ENCODE assay signal across 1 cellular context in the genomic region with DNA sequence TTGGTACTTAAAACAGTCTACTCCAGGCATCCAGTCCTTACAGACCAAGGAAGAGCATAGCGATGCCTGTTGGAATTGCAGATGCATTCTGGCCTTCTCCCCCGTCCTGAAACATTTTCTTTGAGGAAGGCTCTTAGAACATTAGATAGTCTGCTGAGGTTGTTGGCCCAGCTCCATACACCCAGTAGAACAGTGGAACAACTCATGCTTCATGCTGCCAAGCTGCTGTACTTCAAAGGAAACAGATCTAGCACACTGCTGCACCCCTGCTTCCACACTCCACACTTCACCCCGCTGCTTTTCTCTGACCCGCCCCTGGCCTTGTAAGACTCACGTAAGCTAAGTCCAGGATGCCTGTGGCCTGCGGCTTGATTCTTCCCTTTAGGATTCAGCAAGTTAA.
TF ChIP-seq lines count a peak whose summit lies in the region.

No MANE protein-coding gene starts in this region.

TF ChIP-seq in HepG2, 621 proteins besides CTCF, POLR2A, EP300 and RAD21 (continued from another document):
- TF ChIP-seq, protein P1, sequence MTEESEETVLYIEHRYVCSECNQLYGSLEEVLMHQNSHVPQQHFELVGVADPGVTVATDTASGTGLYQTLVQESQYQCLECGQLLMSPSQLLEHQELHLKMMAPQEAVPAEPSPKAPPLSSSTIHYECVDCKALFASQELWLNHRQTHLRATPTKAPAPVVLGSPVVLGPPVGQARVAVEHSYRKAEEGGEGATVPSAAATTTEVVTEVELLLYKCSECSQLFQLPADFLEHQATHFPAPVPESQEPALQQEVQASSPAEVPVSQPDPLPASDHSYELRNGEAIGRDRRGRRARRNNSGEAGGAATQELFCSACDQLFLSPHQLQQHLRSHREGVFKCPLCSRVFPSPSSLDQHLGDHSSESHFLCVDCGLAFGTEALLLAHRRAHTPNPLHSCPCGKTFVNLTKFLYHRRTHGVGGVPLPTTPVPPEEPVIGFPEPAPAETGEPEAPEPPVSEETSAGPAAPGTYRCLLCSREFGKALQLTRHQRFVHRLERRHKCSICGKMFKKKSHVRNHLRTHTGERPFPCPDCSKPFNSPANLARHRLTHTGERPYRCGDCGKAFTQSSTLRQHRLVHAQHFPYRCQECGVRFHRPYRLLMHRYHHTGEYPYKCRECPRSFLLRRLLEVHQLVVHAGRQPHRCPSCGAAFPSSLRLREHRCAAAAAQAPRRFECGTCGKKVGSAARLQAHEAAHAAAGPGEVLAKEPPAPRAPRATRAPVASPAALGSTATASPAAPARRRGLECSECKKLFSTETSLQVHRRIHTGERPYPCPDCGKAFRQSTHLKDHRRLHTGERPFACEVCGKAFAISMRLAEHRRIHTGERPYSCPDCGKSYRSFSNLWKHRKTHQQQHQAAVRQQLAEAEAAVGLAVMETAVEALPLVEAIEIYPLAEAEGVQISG (CRISPR knock-in tag; IDR thresholded peaks at IDR 0.05), result no peak
- TF ChIP-seq, protein P2, sequence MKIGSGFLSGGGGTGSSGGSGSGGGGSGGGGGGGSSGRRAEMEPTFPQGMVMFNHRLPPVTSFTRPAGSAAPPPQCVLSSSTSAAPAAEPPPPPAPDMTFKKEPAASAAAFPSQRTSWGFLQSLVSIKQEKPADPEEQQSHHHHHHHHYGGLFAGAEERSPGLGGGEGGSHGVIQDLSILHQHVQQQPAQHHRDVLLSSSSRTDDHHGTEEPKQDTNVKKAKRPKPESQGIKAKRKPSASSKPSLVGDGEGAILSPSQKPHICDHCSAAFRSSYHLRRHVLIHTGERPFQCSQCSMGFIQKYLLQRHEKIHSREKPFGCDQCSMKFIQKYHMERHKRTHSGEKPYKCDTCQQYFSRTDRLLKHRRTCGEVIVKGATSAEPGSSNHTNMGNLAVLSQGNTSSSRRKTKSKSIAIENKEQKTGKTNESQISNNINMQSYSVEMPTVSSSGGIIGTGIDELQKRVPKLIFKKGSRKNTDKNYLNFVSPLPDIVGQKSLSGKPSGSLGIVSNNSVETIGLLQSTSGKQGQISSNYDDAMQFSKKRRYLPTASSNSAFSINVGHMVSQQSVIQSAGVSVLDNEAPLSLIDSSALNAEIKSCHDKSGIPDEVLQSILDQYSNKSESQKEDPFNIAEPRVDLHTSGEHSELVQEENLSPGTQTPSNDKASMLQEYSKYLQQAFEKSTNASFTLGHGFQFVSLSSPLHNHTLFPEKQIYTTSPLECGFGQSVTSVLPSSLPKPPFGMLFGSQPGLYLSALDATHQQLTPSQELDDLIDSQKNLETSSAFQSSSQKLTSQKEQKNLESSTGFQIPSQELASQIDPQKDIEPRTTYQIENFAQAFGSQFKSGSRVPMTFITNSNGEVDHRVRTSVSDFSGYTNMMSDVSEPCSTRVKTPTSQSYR (CRISPR knock-in tag; IDR thresholded peaks at IDR 0.05; ENCODE audit: borderline replicate concordance), result no peak
- no peak for TF ChIP-seq ZNF143 (CRISPR knock-in tag; IDR thresholded peaks at IDR 0.05)
- no peak for TF ChIP-seq NAIF1 (CRISPR knock-in tag; IDR thresholded peaks at IDR 0.05; ENCODE audit: borderline replicate concordance)
- TF ChIP-seq, protein P3, sequence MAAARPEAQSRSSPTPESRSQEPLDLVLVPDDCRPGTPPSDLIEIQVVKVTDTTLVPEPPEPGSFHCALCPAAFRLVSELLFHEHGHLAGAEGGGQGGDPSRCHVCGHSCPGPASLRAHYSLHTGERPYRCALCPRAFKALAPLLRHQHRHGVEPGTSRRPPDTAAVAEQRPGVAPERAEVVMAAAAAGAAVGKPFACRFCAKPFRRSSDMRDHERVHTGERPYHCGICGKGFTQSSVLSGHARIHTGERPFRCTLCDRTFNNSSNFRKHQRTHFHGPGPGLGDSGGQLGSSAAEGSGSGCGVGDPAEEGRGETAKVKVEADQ (CRISPR knock-in tag; IDR thresholded peaks at IDR 0.05; ENCODE audit: borderline replicate concordance), result no peak
- TF ChIP-seq ZNF746 (CRISPR knock-in tag; IDR thresholded peaks at IDR 0.05), result no peak
- TF ChIP-seq, protein P4, sequence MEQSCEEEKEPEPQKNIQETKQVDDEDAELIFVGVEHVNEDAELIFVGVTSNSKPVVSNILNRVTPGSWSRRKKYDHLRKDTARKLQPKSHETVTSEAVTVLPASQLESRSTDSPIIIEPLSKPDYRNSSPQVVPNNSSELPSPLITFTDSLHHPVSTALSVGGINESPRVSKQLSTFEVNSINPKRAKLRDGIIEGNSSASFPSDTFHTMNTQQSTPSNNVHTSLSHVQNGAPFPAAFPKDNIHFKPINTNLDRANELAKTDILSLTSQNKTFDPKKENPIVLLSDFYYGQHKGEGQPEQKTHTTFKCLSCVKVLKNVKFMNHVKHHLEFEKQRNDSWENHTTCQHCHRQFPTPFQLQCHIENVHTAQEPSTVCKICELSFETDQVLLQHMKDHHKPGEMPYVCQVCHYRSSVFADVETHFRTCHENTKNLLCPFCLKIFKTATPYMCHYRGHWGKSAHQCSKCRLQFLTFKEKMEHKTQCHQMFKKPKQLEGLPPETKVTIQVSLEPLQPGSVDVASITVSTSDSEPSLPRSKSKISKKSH (CRISPR knock-in tag; IDR thresholded peaks at IDR 0.05; ENCODE audit: borderline replicate concordance), result no peak
- no peak for TF ChIP-seq ZNF674 (CRISPR knock-in tag; IDR thresholded peaks at IDR 0.05; ENCODE audit: low read depth)
- TF ChIP-seq ZNF430 (CRISPR knock-in tag; IDR thresholded peaks at IDR 0.05), result no peak
- TF ChIP-seq, protein P5, sequence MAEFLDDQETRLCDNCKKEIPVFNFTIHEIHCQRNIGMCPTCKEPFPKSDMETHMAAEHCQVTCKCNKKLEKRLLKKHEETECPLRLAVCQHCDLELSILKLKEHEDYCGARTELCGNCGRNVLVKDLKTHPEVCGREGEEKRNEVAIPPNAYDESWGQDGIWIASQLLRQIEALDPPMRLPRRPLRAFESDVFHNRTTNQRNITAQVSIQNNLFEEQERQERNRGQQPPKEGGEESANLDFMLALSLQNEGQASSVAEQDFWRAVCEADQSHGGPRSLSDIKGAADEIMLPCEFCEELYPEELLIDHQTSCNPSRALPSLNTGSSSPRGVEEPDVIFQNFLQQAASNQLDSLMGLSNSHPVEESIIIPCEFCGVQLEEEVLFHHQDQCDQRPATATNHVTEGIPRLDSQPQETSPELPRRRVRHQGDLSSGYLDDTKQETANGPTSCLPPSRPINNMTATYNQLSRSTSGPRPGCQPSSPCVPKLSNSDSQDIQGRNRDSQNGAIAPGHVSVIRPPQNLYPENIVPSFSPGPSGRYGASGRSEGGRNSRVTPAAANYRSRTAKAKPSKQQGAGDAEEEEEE (CRISPR knock-in tag; IDR thresholded peaks at IDR 0.05; ENCODE audit: borderline replicate concordance), result no peak
- TF ChIP-seq DPF2 (CRISPR knock-in tag; IDR thresholded peaks at IDR 0.05; ENCODE audit: borderline replicate concordance, low read depth), result no peak
- no peak for TF ChIP-seq ZNF891 (CRISPR knock-in tag; IDR thresholded peaks at IDR 0.05)
- no peak for TF ChIP-seq ZFYVE20 (CRISPR knock-in tag; IDR thresholded peaks at IDR 0.05; ENCODE audit: borderline replicate concordance, low read depth)
